ENCODE assay signal across 1 cellular context in genomic region chr10:71267508-71268240, GRCh38.
TF ChIP-seq lines count a peak whose summit lies in the region.

No MANE protein-coding gene starts in this region.

TF ChIP-seq in H1, 55 proteins besides CTCF, POLR2A, EP300 and RAD21:
- no peak for TF ChIP-seq KDM5A (IDR thresholded peaks at IDR 0.05; ENCODE audit: low read length)
- no peak for TF ChIP-seq CTBP2 (IDR thresholded peaks at IDR 0.05; ENCODE audit: borderline replicate concordance, insufficient read depth, insufficient read length, low read length)
- TF ChIP-seq TCF12 (IDR thresholded peaks at IDR 0.05; ENCODE audit: low read depth, low read length): no peak
- no peak for TF ChIP-seq POLR2AphosphoS5 (IDR thresholded peaks at IDR 0.05; ENCODE audit: low read depth, low read length)
- no peak for TF ChIP-seq RBBP5 (IDR thresholded peaks at IDR 0.05; ENCODE audit: borderline replicate concordance, low read depth, low read length)
- TF ChIP-seq SRF (IDR thresholded peaks at IDR 0.05; ENCODE audit: low read depth, low read length): no peak
- no peak for TF ChIP-seq ZNF274 (IDR thresholded peaks at IDR 0.05; ENCODE audit: borderline replicate concordance, extremely low read depth, low read length)
- TF ChIP-seq SUZ12 (IDR thresholded peaks at IDR 0.05; ENCODE audit: low read length): no peak
- no peak for TF ChIP-seq RNF2 (IDR thresholded peaks at IDR 0.05; ENCODE audit: borderline replicate concordance, low read depth, low read length, missing control alignments, poor library complexity, severe bottlenecking)
- TF ChIP-seq HDAC6 (IDR thresholded peaks at IDR 0.05; ENCODE audit: low read depth, low read length): no peak
- no peak for TF ChIP-seq TAF7 (optimal IDR thresholded peaks at IDR 0.05; ENCODE audit: borderline replicate concordance, low read depth, low read length)
- no peak for TF ChIP-seq ASH2L (IDR thresholded peaks at IDR 0.05; ENCODE audit: low read length)
- no peak for TF ChIP-seq POU5F1 (IDR thresholded peaks at IDR 0.05; ENCODE audit: low read depth, low read length)
- no peak for TF ChIP-seq SP4 (IDR thresholded peaks at IDR 0.05; ENCODE audit: low read length)
